In the genomic region with DNA sequence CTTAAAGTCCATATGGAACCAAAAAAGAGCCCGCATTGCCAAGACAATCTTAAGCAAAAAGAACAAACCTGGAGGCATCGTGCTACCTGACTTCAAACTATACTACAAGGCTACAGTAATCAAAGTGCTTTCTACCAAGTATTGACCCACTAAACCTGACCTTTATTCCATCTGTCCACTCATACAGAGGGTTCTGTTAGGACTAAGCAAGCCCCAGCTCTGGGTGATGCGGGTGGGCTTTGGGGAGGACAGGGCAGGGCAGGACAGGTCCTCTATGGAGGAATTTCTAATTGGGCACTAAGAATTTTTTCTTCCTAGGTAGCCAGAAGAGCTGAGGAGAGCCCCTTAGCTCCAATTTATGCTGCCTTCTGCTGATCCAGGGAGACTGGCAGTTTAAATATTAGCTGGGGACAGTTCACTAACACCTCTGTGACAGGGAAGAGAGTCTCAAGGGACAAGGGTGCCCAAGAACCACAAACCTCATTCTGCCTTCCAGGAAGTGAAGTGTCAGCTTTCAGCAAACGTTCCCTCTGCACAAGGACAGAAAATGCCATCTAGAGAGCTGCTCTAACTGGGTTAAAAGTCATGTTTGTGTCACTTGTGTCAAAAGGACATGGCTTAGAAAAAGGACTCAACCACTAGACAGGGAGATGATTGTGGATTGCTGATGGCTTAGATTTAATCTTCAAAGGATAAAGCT, we compare ENCODE assay signal across 16 cellular contexts.
DNase-seq lines count a peak whose midpoint lies in the region; ATAC-seq and TF ChIP-seq lines count a peak whose summit lies in the region.
"Had no signal": no experiment of that assay in that cellular context is flagged by ENCODE, and none has a peak within 500 bp of the region (broad histone marks: within the 10 kb centered on the region; RNA-seq: fewer than 3 reads in every experiment).

No MANE protein-coding gene starts in this region.

- H3K4me1 ChIP-seq in left lung, result no peaks in the 10 kb centered on the region

- no peaks in the 10 kb centered on the region for H3K27me3 ChIP-seq in left lung

- peak; percentile 82 for ATAC-seq in HG02588 (IDR thresholded peaks at IDR 0.05; ENCODE audit: unreplicated experiment)
- peak; percentile 31 for ATAC-seq in left lung

- no peaks in the 10 kb centered on the region for H3K36me3 ChIP-seq in left lung

- peak; percentile 18 for DNase-seq in DMS79 treated with DMSO at 0.1 percent for 48 hours (lab: John Stamatoyannopoulos, UW)
- DNase-seq in DMS79 (lab: John Stamatoyannopoulos, UW), result no peak
- DNase-seq in NCI-H2029 (lab: John Stamatoyannopoulos, UW), result peak; percentile 35
- DNase-seq in left lung, result no peak
- DNase-seq in NCI-H1092 (lab: John Stamatoyannopoulos, UW), result no peak
- no peak for DNase-seq in cerebellar cortex (ENCODE audit: low spot score)
- no peak for DNase-seq in NCI-H2196 (lab: John Stamatoyannopoulos, UW; ENCODE audit: unreplicated experiment)
- DNase-seq: activated CD4-positive, CD25-positive, alpha-beta regulatory T cell treated with anti-CD3 and anti-CD28 coated beads, Interleukin-2, amount 50 U/mL, for 72 hours; cerebellar nuclear complex; EL; HFFc6; islet precursor cell; NCI-H1694 treated with DMSO at 0.1 percent for 48 hours; RPMI8226 had no signal

- intact Hi-C loops in left lung (cut with DNase I), result no loop called here

- H3K27ac ChIP-seq in left lung, result no peak overlapping the region
- H3K27ac ChIP-seq: 22Rv1 had no signal

- H3K4me3 ChIP-seq in left lung, result no peak overlapping the region

- TF ChIP-seq CTCF in left lung (IDR thresholded peaks at IDR 0.05), result no peak

- H3K9me3 ChIP-seq in left lung, result no peaks in the 10 kb centered on the region

Comparison
In these comparisons a context has a peak if more than half of its experiments do, and no peak if none do; other contexts are left out.
1. DNase-seq: peak in DMS79 treated with DMSO at 0.1 percent for 48 hours (single experiment) and NCI-H2029 (single experiment); none in DMS79 (single experiment), left lung (0 of 2), NCI-H1092 (single experiment), cerebellar cortex (single experiment) and NCI-H2196 (single experiment).